In genomic region chr5:56686337-56687198, GRCh38 we compare ENCODE assay signal across 9 cellular contexts.
DNase-seq lines count a peak whose midpoint lies in the region; ATAC-seq and TF ChIP-seq lines count a peak whose summit lies in the region.
"Had no signal": no experiment of that assay in that cellular context is flagged by ENCODE, and none has a peak within 500 bp of the region (broad histone marks: within the 10 kb centered on the region; RNA-seq: fewer than 3 reads in every experiment).

No MANE protein-coding gene starts in this region.

- DNase-seq in GM13977 (ENCODE audit: low spot score) (peak; percentile 23), colonic mucosa (no peak), Right ventricle myocardium superior (no peak), AG20443 (ENCODE audit: low spot score) (no peak), globus pallidus (ENCODE audit: low spot score) (no peak), smooth muscle cell (lab: John Stamatoyannopoulos, UW; ENCODE audit: unreplicated experiment) (no peak)

- no peak for TF ChIP-seq CTCF in GM13977 (IDR thresholded peaks at IDR 0.05; ENCODE audit: extremely low read depth, insufficient read depth, missing control alignments)
- no peak for TF ChIP-seq CTCF in colonic mucosa (IDR thresholded peaks at IDR 0.05)
- no peak for TF ChIP-seq CTCF in smooth muscle cell (IDR thresholded peaks at IDR 0.05; ENCODE audit: borderline replicate concordance, insufficient read depth, poor library complexity, severe bottlenecking)

- H3K27me3 ChIP-seq in colonic mucosa (no peaks in the 10 kb centered on the region), smooth muscle cell (ENCODE audit: low read depth) (no peaks in the 10 kb centered on the region)

- in situ Hi-C loops in GM13977 (cut with MboI; ENCODE audit: low pct_unique_long_range_greater_than_20kb, low sequenced_read_pairs, unreplicated experiment) = no loop called here

- H3K36me3 ChIP-seq in colonic mucosa = no peaks in the 10 kb centered on the region
- no peaks in the 10 kb centered on the region for H3K36me3 ChIP-seq in smooth muscle cell (ENCODE audit: low read depth)

- peak overlapping the region; percentile 30 for H3K27ac ChIP-seq in colonic mucosa
- H3K27ac ChIP-seq in smooth muscle cell (ENCODE audit: low read depth) = no peak overlapping the region
- H3K27ac ChIP-seq: parathyroid adenoma had no signal

- intact Hi-C loops in colonic mucosa (cut with DNase I) = no loop called here
- intact Hi-C loops in Right ventricle myocardium superior (cut with DNase I) = no loop called here

- no peak overlapping the region for H2AFZ ChIP-seq in smooth muscle cell (ENCODE audit: low read depth)
- H2AFZ ChIP-seq: parathyroid adenoma had no signal

- H3K79me2 ChIP-seq in smooth muscle cell (ENCODE audit: low read depth) = no peaks in the 10 kb centered on the region
- H3K79me2 ChIP-seq: parathyroid adenoma had no signal

- H3K4me3 ChIP-seq in colonic mucosa (no peak overlapping the region), smooth muscle cell (no peak overlapping the region)

- H3K4me1 ChIP-seq in colonic mucosa (no peaks in the 10 kb centered on the region), smooth muscle cell (ENCODE audit: low read depth) (no peaks in the 10 kb centered on the region)
- H3K4me1 ChIP-seq: parathyroid adenoma had no signal

- no peaks in the 10 kb centered on the region for H3F3A ChIP-seq in smooth muscle cell (ENCODE audit: low read depth)

- H4K20me1 ChIP-seq in smooth muscle cell (ENCODE audit: low read depth) = no peaks in the 10 kb centered on the region

- no peak overlapping the region for H3K9ac ChIP-seq in colonic mucosa (ENCODE audit: low read depth in 2 of 2, low read length in 2 of 2)
- no peak overlapping the region for H3K9ac ChIP-seq in smooth muscle cell (ENCODE audit: low read depth)
- H3K9ac ChIP-seq: parathyroid adenoma had no signal

- H3K9me3 ChIP-seq in colonic mucosa = no peaks in the 10 kb centered on the region
- no peaks in the 10 kb centered on the region for H3K9me3 ChIP-seq in smooth muscle cell (replicated peaks; ENCODE audit: low read depth)

- H3K4me2 ChIP-seq in smooth muscle cell = no peak overlapping the region

- ATAC-seq in GM21423 (IDR thresholded peaks at IDR 0.05; ENCODE audit: unreplicated experiment) = peak; percentile 69
- ATAC-seq in HG03354 (IDR thresholded peaks at IDR 0.05; ENCODE audit: poor library complexity, severe bottlenecking, unreplicated experiment) = peak; percentile 76
- ATAC-seq in Right ventricle myocardium superior (ENCODE audit: poor library complexity) = no peak

- 87% methylated on average over 5 of the region's 5 CpGs for WGBS in smooth muscle cell (ENCODE audit: low lambda C conversion rate)
